In the genomic region with DNA sequence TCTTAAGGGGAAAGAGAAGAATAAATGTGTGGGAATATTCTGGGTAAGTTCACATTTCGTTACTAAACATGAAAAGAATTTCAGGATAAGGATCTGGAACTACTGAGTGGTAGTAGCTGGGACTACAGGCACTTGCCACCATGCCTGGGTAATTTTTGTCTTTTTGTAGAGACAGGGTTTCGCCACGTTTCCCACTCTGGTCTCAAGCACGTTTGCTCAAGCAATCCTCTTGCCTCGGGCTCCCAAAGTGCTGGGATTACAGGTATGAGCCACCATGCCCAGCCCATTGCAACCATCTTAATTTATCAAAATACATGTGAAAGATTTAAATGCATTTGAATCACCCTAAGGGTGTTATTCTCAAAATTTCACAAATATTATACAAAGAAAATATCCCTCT, we compare ENCODE assay signal across 1 cellular context.
TF ChIP-seq lines count a peak whose summit lies in the region.

No MANE protein-coding gene starts in this region.

TF ChIP-seq in GM23338, 12 proteins besides CTCF, POLR2A, EP300 and RAD21:
- TF ChIP-seq, protein P1, sequence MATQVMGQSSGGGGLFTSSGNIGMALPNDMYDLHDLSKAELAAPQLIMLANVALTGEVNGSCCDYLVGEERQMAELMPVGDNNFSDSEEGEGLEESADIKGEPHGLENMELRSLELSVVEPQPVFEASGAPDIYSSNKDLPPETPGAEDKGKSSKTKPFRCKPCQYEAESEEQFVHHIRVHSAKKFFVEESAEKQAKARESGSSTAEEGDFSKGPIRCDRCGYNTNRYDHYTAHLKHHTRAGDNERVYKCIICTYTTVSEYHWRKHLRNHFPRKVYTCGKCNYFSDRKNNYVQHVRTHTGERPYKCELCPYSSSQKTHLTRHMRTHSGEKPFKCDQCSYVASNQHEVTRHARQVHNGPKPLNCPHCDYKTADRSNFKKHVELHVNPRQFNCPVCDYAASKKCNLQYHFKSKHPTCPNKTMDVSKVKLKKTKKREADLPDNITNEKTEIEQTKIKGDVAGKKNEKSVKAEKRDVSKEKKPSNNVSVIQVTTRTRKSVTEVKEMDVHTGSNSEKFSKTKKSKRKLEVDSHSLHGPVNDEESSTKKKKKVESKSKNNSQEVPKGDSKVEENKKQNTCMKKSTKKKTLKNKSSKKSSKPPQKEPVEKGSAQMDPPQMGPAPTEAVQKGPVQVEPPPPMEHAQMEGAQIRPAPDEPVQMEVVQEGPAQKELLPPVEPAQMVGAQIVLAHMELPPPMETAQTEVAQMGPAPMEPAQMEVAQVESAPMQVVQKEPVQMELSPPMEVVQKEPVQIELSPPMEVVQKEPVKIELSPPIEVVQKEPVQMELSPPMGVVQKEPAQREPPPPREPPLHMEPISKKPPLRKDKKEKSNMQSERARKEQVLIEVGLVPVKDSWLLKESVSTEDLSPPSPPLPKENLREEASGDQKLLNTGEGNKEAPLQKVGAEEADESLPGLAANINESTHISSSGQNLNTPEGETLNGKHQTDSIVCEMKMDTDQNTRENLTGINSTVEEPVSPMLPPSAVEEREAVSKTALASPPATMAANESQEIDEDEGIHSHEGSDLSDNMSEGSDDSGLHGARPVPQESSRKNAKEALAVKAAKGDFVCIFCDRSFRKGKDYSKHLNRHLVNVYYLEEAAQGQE (IDR thresholded peaks at IDR 0.05; ENCODE audit: unreplicated experiment) = no peak
- TF ChIP-seq ZNF331 (CRISPR knock-in tag; IDR thresholded peaks at IDR 0.05; ENCODE audit: low read depth) = no peak
- no peak for TF ChIP-seq ZNF114 (CRISPR knock-in tag; IDR thresholded peaks at IDR 0.05)
- no peak for TF ChIP-seq NANOG (IDR thresholded peaks at IDR 0.05; ENCODE audit: borderline replicate concordance)
- no peak for TF ChIP-seq ETS1 (IDR thresholded peaks at IDR 0.05)
- TF ChIP-seq EZH2 (IDR thresholded peaks at IDR 0.05; ENCODE audit: low read depth, unreplicated experiment) = no peak
- no peak for TF ChIP-seq JUNB (IDR thresholded peaks at IDR 0.05; ENCODE audit: unreplicated experiment)
- TF ChIP-seq EZH2phosphoT487 (IDR thresholded peaks at IDR 0.05; ENCODE audit: unreplicated experiment) = no peak
- TF ChIP-seq ZNF462 (CRISPR knock-in tag; IDR thresholded peaks at IDR 0.05) = no peak
- TF ChIP-seq CREB1 (CRISPR knock-in tag; IDR thresholded peaks at IDR 0.05; ENCODE audit: low read depth) = no peak
- no peak for TF ChIP-seq STAT1 (IDR thresholded peaks at IDR 0.05; ENCODE audit: unreplicated experiment)
- TF ChIP-seq POLR2AphosphoS5 (IDR thresholded peaks at IDR 0.05; ENCODE audit: low read depth) = no peak
TF ChIP-seq in GM23338: peak in this region for 0.
